1 cellular context compared by ENCODE assay signal in the genomic region with DNA sequence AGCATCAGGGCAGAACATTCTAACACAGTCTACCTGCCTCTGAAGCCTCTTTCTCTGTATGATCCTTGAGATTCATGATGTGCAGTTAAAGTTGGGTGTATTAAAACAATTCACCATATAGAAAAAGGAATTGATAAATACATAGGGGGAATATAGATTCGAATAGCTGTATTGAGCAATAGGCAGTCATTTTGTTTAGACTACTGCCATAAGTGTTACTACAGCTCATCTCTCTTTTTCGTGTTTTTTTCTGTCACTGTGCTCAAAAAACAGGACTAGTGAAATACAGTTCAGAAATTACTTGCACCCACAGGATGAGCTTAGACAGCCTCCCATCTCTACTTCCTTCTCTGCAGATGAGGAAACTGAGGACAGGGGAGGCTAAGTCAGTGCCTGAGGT.
TF ChIP-seq lines count a peak whose summit lies in the region.

No MANE protein-coding gene starts in this region.

TF ChIP-seq in WTC11, 78 proteins besides CTCF, POLR2A, EP300 and RAD21 (continued from another document):
- TF ChIP-seq NFE2L1 (CRISPR knock-in tag; IDR thresholded peaks at IDR 0.05): no peak
- no peak for TF ChIP-seq GTF2I (CRISPR knock-in tag; conservative IDR thresholded peaks at IDR 0.05)
- no peak for TF ChIP-seq FOXP1 (CRISPR knock-in tag; IDR thresholded peaks at IDR 0.05; ENCODE audit: borderline replicate concordance)
TF ChIP-seq in WTC11: peak in this region for 0.
